ENCODE assay signal across 21 cellular contexts in the genomic region with DNA sequence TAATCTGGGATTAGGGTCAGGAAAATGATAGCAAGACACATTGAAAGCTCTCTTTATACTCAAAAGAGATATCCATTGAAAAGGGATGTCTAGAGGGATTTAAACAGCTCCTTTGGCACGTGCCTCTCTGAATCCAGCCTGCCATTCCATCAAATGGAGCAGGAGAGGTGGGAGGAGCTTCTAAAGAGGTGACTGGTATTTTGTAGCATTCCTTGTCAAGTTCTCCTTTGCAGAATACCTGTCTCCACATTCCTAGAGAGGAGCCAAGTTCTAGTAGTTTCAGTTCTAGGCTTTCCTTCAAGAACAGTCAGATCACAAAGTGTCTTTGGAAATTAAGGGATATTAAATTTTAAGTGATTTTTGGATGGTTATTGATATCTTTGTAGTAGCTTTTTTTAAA. TPM values are rescaled to one million over a fixed set of nuclear protein-coding genes. Genes with fewer than 3 reads are reported as not detected.
"Had no signal": no experiment of that assay in that cellular context is flagged by ENCODE, and none has a peak within 500 bp of the region (broad histone marks: within the 10 kb centered on the region; RNA-seq: fewer than 3 reads in every experiment).

No MANE protein-coding gene starts in this region.

- H3K4me1 ChIP-seq: body of pancreas, uterus had no signal

- H3K27ac ChIP-seq: body of pancreas, cardiac muscle cell, heart right ventricle had no signal

- H3K27me3 Mint-ChIP-seq: activated CD4-positive, alpha-beta memory T cell treated with anti-CD3 and anti-CD28 coated beads, Interleukin-2, amount 10 ng/mL, durations not matched to agents 7 days and 5 days; activated CD4-positive, alpha-beta T cell treated with anti-CD3 and anti-CD28 coated beads, Interleukin-2, amount 10 ng/mL, durations not matched to agents 24 days and 14 days; activated naive CD8-positive, alpha-beta T cell treated with anti-CD3 and anti-CD28 coated beads, Interleukin-2, amount 50 U/mL, for 24 hours; progenitor cell of endocrine pancreas; T-helper 17 cell had no signal

- H3K36me3 ChIP-seq: uterus had no signal

- H3K9me3 Mint-ChIP-seq: activated CD4-positive, alpha-beta memory T cell treated with anti-CD3 and anti-CD28 coated beads, Interleukin-2, amount 10 ng/mL, durations not matched to agents 7 days and 5 days; activated CD4-positive, alpha-beta T cell treated with anti-CD3 and anti-CD28 coated beads, Interleukin-2, amount 10 ng/mL, durations not matched to agents 24 days and 14 days; activated naive CD8-positive, alpha-beta T cell treated with anti-CD3 and anti-CD28 coated beads, Interleukin-2, amount 50 U/mL, for 24 hours; endodermal cell; natural killer cell had no signal

- H3K9me3 ChIP-seq: body of pancreas, heart right ventricle, uterus had no signal

- H3K4me3 Mint-ChIP-seq: activated CD4-positive, alpha-beta memory T cell treated with anti-CD3 and anti-CD28 coated beads, Interleukin-2, amount 10 ng/mL, durations not matched to agents 7 days and 5 days; activated CD4-positive, alpha-beta T cell treated with anti-CD3 and anti-CD28 coated beads, Interleukin-2, amount 10 ng/mL, durations not matched to agents 24 days and 14 days; activated naive CD8-positive, alpha-beta T cell treated with anti-CD3 and anti-CD28 coated beads, Interleukin-2, amount 50 U/mL, for 24 hours; endodermal cell; natural killer cell; T-helper 17 cell had no signal

- H3K4me3 ChIP-seq: body of pancreas, cardiac muscle cell, heart right ventricle, lung, uterus had no signal

- H3K4me1 Mint-ChIP-seq: activated CD4-positive, alpha-beta memory T cell treated with anti-CD3 and anti-CD28 coated beads, Interleukin-2, amount 10 ng/mL, durations not matched to agents 7 days and 5 days; activated CD4-positive, alpha-beta T cell treated with anti-CD3 and anti-CD28 coated beads, Interleukin-2, amount 10 ng/mL, durations not matched to agents 24 days and 14 days; activated naive CD8-positive, alpha-beta T cell treated with anti-CD3 and anti-CD28 coated beads, Interleukin-2, amount 50 U/mL, for 24 hours; endodermal cell; natural killer cell; T-helper 17 cell had no signal

- DNase-seq: activated CD4-positive, alpha-beta memory T cell treated with anti-CD3 and anti-CD28 coated beads, Interleukin-2, amount 10 ng/mL, durations not matched to agents 7 days and 5 days; activated CD4-positive, alpha-beta T cell treated with anti-CD3 and anti-CD28 coated beads, Interleukin-2, amount 10 ng/mL, durations not matched to agents 24 days and 14 days; activated effector memory CD4-positive, alpha-beta T cell treated with anti-CD3 and anti-CD28 coated beads, Interleukin-2, amount 50 U/mL, for 16 hours; activated naive CD4-positive, alpha-beta T cell treated with anti-CD3 and anti-CD28 coated beads, Interleukin-2, amount 50 U/mL, for 16 hours; activated naive CD8-positive, alpha-beta T cell treated with anti-CD3 and anti-CD28 coated beads, Interleukin-2, amount 50 U/mL, for 24 hours; body of pancreas; cortex of kidney; endodermal cell; heart right ventricle; kidney; midbrain; natural killer cell; stimulated activated CD4-positive, alpha-beta T cell treated with anti-CD3 and anti-CD28 coated beads, Interleukin-4, amount 100 ng/mL, for 1 hour; stimulated activated naive CD4-positive, alpha-beta T cell treated with Interleukin-2 at 50 U/mL for 16 hours; T-helper 17 cell; uterus had no signal

- H3K27me3 ChIP-seq: body of pancreas, cardiac muscle cell, heart right ventricle, uterus had no signal

- ATAC-seq: activated CD4-positive, CD25-positive, alpha-beta regulatory T cell treated with anti-CD3 and anti-CD28 coated beads, Interleukin-2, amount 50 U/mL, for 24 hours; activated naive CD8-positive, alpha-beta T cell treated with anti-CD3 and anti-CD28 coated beads, Interleukin-2, amount 50 U/mL, for 24 hours; body of pancreas; heart right ventricle; natural killer cell; T-helper 17 cell had no signal

- H3K27ac Mint-ChIP-seq: activated CD4-positive, alpha-beta memory T cell treated with anti-CD3 and anti-CD28 coated beads, Interleukin-2, amount 10 ng/mL, durations not matched to agents 7 days and 5 days; activated CD4-positive, alpha-beta T cell treated with anti-CD3 and anti-CD28 coated beads, Interleukin-2, amount 10 ng/mL, durations not matched to agents 24 days and 14 days; activated naive CD8-positive, alpha-beta T cell treated with anti-CD3 and anti-CD28 coated beads, Interleukin-2, amount 50 U/mL, for 24 hours; endodermal cell; progenitor cell of endocrine pancreas; T-helper 17 cell had no signal

RNA-seq across cellular contexts. Expression of a gene that starts 25.4 kb away (rescaled TPM):
- total RNA-seq: fibroblast of villous mesenchyme had no signal
